8 cellular contexts compared by ENCODE assay signal in genomic region chr11:130122141-130122575, GRCh38. TPM values are rescaled to one million over a fixed set of nuclear protein-coding genes. Genes with fewer than 3 reads are reported as not detected.
A peak's percentile ranks its signal among the peaks of the same experiment; 100 is the strongest.
DNase-seq lines count a peak whose midpoint lies in the region; ATAC-seq lines count a peak whose summit lies in the region.

No MANE protein-coding gene starts in this region.

- no peaks in the 10 kb centered on the region for H3K9me3 Mint-ChIP-seq in activated T-cell treated with anti-CD3 and anti-CD28 coated beads, Interleukin-2, amount 50 U/mL, for 72 hours
- H3K9me3 Mint-ChIP-seq in stimulated activated naive CD8-positive, alpha-beta T cell treated with anti-CD3 and anti-CD28 coated beads, Interleukin-15, amount 100 ng/mL, for 72 hours, result no peaks in the 10 kb centered on the region

- H3K27me3 Mint-ChIP-seq in activated T-cell treated with anti-CD3 and anti-CD28 coated beads, Interleukin-2, amount 50 U/mL, for 72 hours (ENCODE audit: low read depth), result peaks cover 28% of the 10 kb centered on the region
- H3K27me3 Mint-ChIP-seq in stimulated activated naive CD8-positive, alpha-beta T cell treated with anti-CD3 and anti-CD28 coated beads, Interleukin-15, amount 100 ng/mL, for 72 hours, result peaks cover 52% of the 10 kb centered on the region

- peak; percentile 77 to 83 for ATAC-seq in activated T-cell treated with anti-CD3 and anti-CD28 coated beads, Interleukin-2, amount 50 U/mL, for 72 hours (replicated peaks in 1 of 2)
- ATAC-seq in stimulated activated naive CD8-positive, alpha-beta T cell treated with anti-CD3 and anti-CD28 coated beads, Interleukin-15, amount 100 ng/mL, for 72 hours, result peak; percentile 68

- H3K36me3 Mint-ChIP-seq in activated T-cell treated with anti-CD3 and anti-CD28 coated beads, Interleukin-2, amount 50 U/mL, for 72 hours (ENCODE audit: insufficient read depth in 2 of 2), result peaks cover 6 to 16% of the 10 kb centered on the region in 2 donors

- H3K4me1 Mint-ChIP-seq in activated T-cell treated with anti-CD3 and anti-CD28 coated beads, Interleukin-2, amount 50 U/mL, for 72 hours (ENCODE audit: low read depth), result peaks cover 56% of the 10 kb centered on the region
- peaks cover 55% of the 10 kb centered on the region for H3K4me1 Mint-ChIP-seq in stimulated activated naive CD8-positive, alpha-beta T cell treated with anti-CD3 and anti-CD28 coated beads, Interleukin-15, amount 100 ng/mL, for 72 hours

- no peak overlapping the region for H3K27ac Mint-ChIP-seq in activated T-cell treated with anti-CD3 and anti-CD28 coated beads, Interleukin-2, amount 50 U/mL, for 72 hours
- no peak overlapping the region for H3K27ac Mint-ChIP-seq in stimulated activated naive CD8-positive, alpha-beta T cell treated with anti-CD3 and anti-CD28 coated beads, Interleukin-15, amount 100 ng/mL, for 72 hours

- no peak overlapping the region for H3K4me3 Mint-ChIP-seq in activated T-cell treated with anti-CD3 and anti-CD28 coated beads, Interleukin-2, amount 50 U/mL, for 72 hours
- no peak overlapping the region for H3K4me3 Mint-ChIP-seq in stimulated activated naive CD8-positive, alpha-beta T cell treated with anti-CD3 and anti-CD28 coated beads, Interleukin-15, amount 100 ng/mL, for 72 hours

- DNase-seq in activated T-cell treated with anti-CD3 and anti-CD28 coated beads for 24 hours (ENCODE audit: low read depth) (peak; percentile 11), activated T-cell treated with anti-CD3 and anti-CD28 coated beads for 4 hours (no peak), kidney tubule cell (ENCODE audit: low spot score) (peak; percentile 48), nucleus accumbens (lab: John Stamatoyannopoulos, UW) (no peak), DMS153 treated with DMSO at 0.1 percent for 48 hours (lab: John Stamatoyannopoulos, UW; ENCODE audit: unreplicated experiment) (no peak), NCI-H1105 (lab: John Stamatoyannopoulos, UW) (no peak)
- DNase-seq in activated T-cell treated with anti-CD3 and anti-CD28 coated beads, Interleukin-2, amount 50 U/mL, for 72 hours, result peak; percentile 45 to 65
- peak in 1 of 2 donors; percentile 54 for DNase-seq in stimulated activated naive CD8-positive, alpha-beta T cell treated with anti-CD3 and anti-CD28 coated beads, Interleukin-15, amount 100 ng/mL, for 72 hours

RNA-seq across cellular contexts. Expression of gene ST14, which starts 37.4 kb away (rescaled TPM):
- total RNA-seq in activated T-cell treated with anti-CD3 and anti-CD28 coated beads, Interleukin-2, amount 50 U/mL, for 72 hours, result not detected

RNA-seq across cellular contexts. Expression of gene APLP2, which starts 52.5 kb away (rescaled TPM):
- total RNA-seq in activated T-cell treated with anti-CD3 and anti-CD28 coated beads, Interleukin-2, amount 50 U/mL, for 72 hours, result 10 to 100 TPM; 37.8 to 44.2 TPM

Comparison
In these comparisons a context has a peak if more than half of its experiments do, and no peak if none do; other contexts are left out.
1. DNase-seq: peak in activated T-cell treated with anti-CD3 and anti-CD28 coated beads for 24 hours (single experiment), activated T-cell treated with anti-CD3 and anti-CD28 coated beads, Interleukin-2, amount 50 U/mL, for 72 hours (2 of 2) and kidney tubule cell (single experiment); none in activated T-cell treated with anti-CD3 and anti-CD28 coated beads for 4 hours (single experiment), nucleus accumbens (0 of 56), DMS153 treated with DMSO at 0.1 percent for 48 hours (single experiment) and NCI-H1105 (single experiment).